ENCODE assay signal across 1 cellular context in genomic region chr3:136250226-136250861, GRCh38.
TF ChIP-seq lines count a peak whose summit lies in the region.

PCCB (plus strand) TSS chr3:136250340; CDS start chr3:136250376, 36 bp downstream.

TF ChIP-seq in HepG2, 621 proteins besides CTCF, POLR2A, EP300 and RAD21 (continued from another document and continues in another):
- TF ChIP-seq KIAA2018 (CRISPR knock-in tag; IDR thresholded peaks at IDR 0.05; ENCODE audit: borderline replicate concordance): no peak
- TF ChIP-seq CREBL2 (CRISPR knock-in tag; IDR thresholded peaks at IDR 0.05; ENCODE audit: borderline replicate concordance): 0 out of 2 replicates have a peak, but pooled peaks have one; percentile 64
- no peak for TF ChIP-seq ZNF10 (CRISPR knock-in tag; IDR thresholded peaks at IDR 0.05; ENCODE audit: borderline replicate concordance, low read depth)
- TF ChIP-seq ZNF20 (CRISPR knock-in tag; IDR thresholded peaks at IDR 0.05): no peak
- peak; percentile 76 for TF ChIP-seq DZIP1 (CRISPR knock-in tag; IDR thresholded peaks at IDR 0.05)
- TF ChIP-seq ZNF256 (CRISPR knock-in tag; conservative IDR thresholded peaks at IDR 0.05): peak; percentile 73; the same call in 1 of the 2 replicates
- TF ChIP-seq ZNF639 (CRISPR knock-in tag; conservative IDR thresholded peaks at IDR 0.05): no peak; the same call in 1 of the 2 replicates
- no peak; the same call in 1 of the 2 replicates for TF ChIP-seq ARNT2 (CRISPR knock-in tag; IDR thresholded peaks at IDR 0.05; ENCODE audit: low read depth)
- no peak; the same call in 1 of the 2 replicates for TF ChIP-seq ZNF34 (CRISPR knock-in tag; IDR thresholded peaks at IDR 0.05; ENCODE audit: borderline replicate concordance)
- peak; percentile 52; the same call in 1 of the 2 replicates for TF ChIP-seq MXD4 (CRISPR knock-in tag; IDR thresholded peaks at IDR 0.05)
- no peak; the same call in 1 of the 2 replicates for TF ChIP-seq ZSCAN9 (CRISPR knock-in tag; IDR thresholded peaks at IDR 0.05; ENCODE audit: borderline replicate concordance)
- no peak; the same call in 1 of the 2 replicates for TF ChIP-seq ZBTB21 (CRISPR knock-in tag; IDR thresholded peaks at IDR 0.05)
- peak; percentile 57; the same call in 1 of the 2 replicates for TF ChIP-seq JUND (CRISPR knock-in tag; IDR thresholded peaks at IDR 0.05)
- peak; percentile 72 for TF ChIP-seq AGO2 (optimal IDR thresholded peaks at IDR 0.05; ENCODE audit: low read depth, low read length)
- no peak for TF ChIP-seq CEBPZ (IDR thresholded peaks at IDR 0.05; ENCODE audit: low read length)
- TF ChIP-seq ZNF841 (CRISPR knock-in tag; IDR thresholded peaks at IDR 0.05; ENCODE audit: borderline replicate concordance): no peak
- peak; percentile 59 for TF ChIP-seq RBM39 (IDR thresholded peaks at IDR 0.05; ENCODE audit: low read depth, low read length, poor library complexity, severe bottlenecking)
- no peak for TF ChIP-seq MATR3 (CRISPR knock-in tag; IDR thresholded peaks at IDR 0.05)
- no peak for TF ChIP-seq ZNF468 (CRISPR knock-in tag; IDR thresholded peaks at IDR 0.05)
- TF ChIP-seq SCMH1 (CRISPR knock-in tag; IDR thresholded peaks at IDR 0.05; ENCODE audit: borderline replicate concordance): no peak
- TF ChIP-seq DR1 (CRISPR knock-in tag; IDR thresholded peaks at IDR 0.05): peak; percentile 81
- peak; percentile 86 for TF ChIP-seq ZNF652 (CRISPR knock-in tag; IDR thresholded peaks at IDR 0.05; ENCODE audit: borderline replicate concordance, low read depth)
- TF ChIP-seq ZBTB20 (CRISPR knock-in tag; IDR thresholded peaks at IDR 0.05; ENCODE audit: borderline replicate concordance, low read depth): peak; percentile 90
- TF ChIP-seq ZHX2 (IDR thresholded peaks at IDR 0.05; ENCODE audit: low read depth): peak; percentile 94
- TF ChIP-seq ZHX2 (CRISPR knock-in tag; IDR thresholded peaks at IDR 0.05; ENCODE audit: borderline replicate concordance): no peak
- peak; percentile 50; the same call in 1 of the 2 replicates for TF ChIP-seq MIXL1 (CRISPR knock-in tag; IDR thresholded peaks at IDR 0.05)
- TF ChIP-seq RFX1 (IDR thresholded peaks at IDR 0.05): no peak; the same call in 1 of the 2 replicates
- TF ChIP-seq THAP8 (CRISPR knock-in tag; IDR thresholded peaks at IDR 0.05; ENCODE audit: borderline replicate concordance): peak; percentile 37; the same call in 1 of the 2 replicates
- no peak for TF ChIP-seq ZKSCAN8 (CRISPR knock-in tag; IDR thresholded peaks at IDR 0.05; ENCODE audit: borderline replicate concordance)
- TF ChIP-seq ZMYM4 (CRISPR knock-in tag; IDR thresholded peaks at IDR 0.05): peak; percentile 97
- peak; percentile 2; the same call in 1 of the 2 replicates for TF ChIP-seq SP140L (CRISPR knock-in tag; IDR thresholded peaks at IDR 0.05; ENCODE audit: borderline replicate concordance)
- TF ChIP-seq ZNF556 (CRISPR knock-in tag; IDR thresholded peaks at IDR 0.05; ENCODE audit: borderline replicate concordance): peak; percentile 75
- peak; percentile 62 for TF ChIP-seq GFI1 (CRISPR knock-in tag; IDR thresholded peaks at IDR 0.05; ENCODE audit: borderline replicate concordance)
